In the genomic region with DNA sequence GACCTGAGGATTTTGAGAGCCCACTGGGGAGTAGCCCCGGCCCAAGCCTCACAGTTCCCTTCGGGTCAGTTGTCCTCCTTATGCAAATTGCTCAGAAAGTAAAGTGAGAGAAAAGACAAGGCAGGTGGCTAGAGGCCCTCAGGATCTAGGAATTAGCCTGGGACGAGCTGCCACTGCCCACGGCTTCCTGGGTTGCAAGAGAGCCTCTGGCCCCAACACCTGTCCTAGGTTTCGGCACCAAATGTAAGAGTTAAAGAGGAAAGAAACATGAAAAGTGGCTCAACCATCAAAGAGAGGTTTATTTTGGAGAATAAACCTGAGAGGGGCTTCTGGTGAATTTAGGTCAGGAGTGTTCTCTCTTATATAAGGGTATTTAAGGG, we compare ENCODE assay signal across 18 cellular contexts. TPM values are rescaled to one million over a fixed set of nuclear protein-coding genes. Genes with fewer than 3 reads are reported as not detected.
DNase-seq lines count a peak whose midpoint lies in the region; ATAC-seq, FAIRE-seq and TF ChIP-seq lines count a peak whose summit lies in the region.
"Had no signal": no experiment of that assay in that cellular context is flagged by ENCODE, and none has a peak within 500 bp of the region (broad histone marks: within the 10 kb centered on the region; RNA-seq: fewer than 3 reads in every experiment).

No MANE protein-coding gene starts in this region.

- H3K9me1 ChIP-seq in endothelial cell of umbilical vein (replicated peaks; ENCODE audit: control insufficient read depth, extremely low read depth, insufficient read depth, low read length) = no peaks in the 10 kb centered on the region

- H3K27me3 ChIP-seq in HCT116 (ENCODE audit: insufficient read depth, low read length) (no peaks in the 10 kb centered on the region), PC-9 (ENCODE audit: insufficient read depth, low read depth) (0 out of 2 replicates have a peak, but pooled peaks cover 5% of the 10 kb centered on the region), endothelial cell of umbilical vein (ENCODE audit: control insufficient read depth in 2 of 2, insufficient read depth in 2 of 2, low read length in 2 of 2) (no peaks in the 10 kb centered on the region), skeletal muscle satellite cell (ENCODE audit: control insufficient read depth, insufficient read depth, low read length) (peaks cover 9% of the 10 kb centered on the region), H7 (ENCODE audit: control insufficient read depth, insufficient read depth, low read length) (no peaks in the 10 kb centered on the region)
- H3K27me3 ChIP-seq: SJCRH30 had no signal

- no peak for TF ChIP-seq CTCF in HCT116 (IDR thresholded peaks at IDR 0.05 in 2 of 3, conservative IDR thresholded peaks at IDR 0.05 in 1 of 3; ENCODE audit: borderline replicate concordance in 1 of 3, insufficient read depth in 1 of 3, low read depth in 2 of 3, low read length in 2 of 3)
- TF ChIP-seq CTCF in PC-9 (conservative IDR thresholded peaks at IDR 0.05) = no peak
- no peak for TF ChIP-seq CTCF in endothelial cell of umbilical vein (IDR thresholded peaks at IDR 0.05; ENCODE audit: extremely low read depth in 1 of 2, insufficient read depth in 1 of 2, low read depth in 1 of 2, low read length in 2 of 2)

- BruUV-seq in HCT116 (replicated peaks; lab: Mats Ljungman, UMichigan) (no TSS peak), PC-9 (replicated peaks; lab: Mats Ljungman, UMichigan) (no TSS peak), endothelial cell of umbilical vein (replicated peaks; lab: Mats Ljungman, UMichigan) (no TSS peak)

- FAIRE-seq in endothelial cell of umbilical vein (lab: Jason Lieb, UNC) = peak; percentile 44
- FAIRE-seq: G401.6, GM12878, GM18507, K562 had no signal

- no peak for TF ChIP-seq RAD21 in HCT116 (IDR thresholded peaks at IDR 0.05; ENCODE audit: low read depth)

- H3K4me2 ChIP-seq in HCT116 (ENCODE audit: low read length) (peak overlapping the region; percentile 59), PC-9 (peak overlapping the region; percentile 65), endothelial cell of umbilical vein (ENCODE audit: insufficient read depth, low read length) (no peak overlapping the region), skeletal muscle satellite cell (ENCODE audit: low read length) (peak overlapping the region; percentile 66)
- H3K4me2 ChIP-seq: GM23338 had no signal

- peaks cover 37% of the 10 kb centered on the region for H3F3A ChIP-seq in PC-9 (ENCODE audit: insufficient read depth, low read depth)

- POLR2A ChIA-PET in HCT116 (lab: Charles Lee) = no interaction called here
- POLR2A ChIA-PET in PC-9 (lab: Charles Lee; ENCODE audit: unreplicated experiment) = interaction anchor here (0.5 kb wide), 1 partner anchor 404 kb away, joined by 3 read pairs; no protein-coding TSS in a partner anchor
- POLR2A ChIA-PET in endothelial cell of umbilical vein (lab: Charles Lee) = no interaction called here

- H2AFZ ChIP-seq in HCT116 (ENCODE audit: low read depth, low read length, poor library complexity, severe bottlenecking) (no peak overlapping the region), PC-9 (no peak overlapping the region), endothelial cell of umbilical vein (ENCODE audit: low read depth, low read length) (no peak overlapping the region)
- H2AFZ ChIP-seq: GM23338 had no signal

- H3K9me2 ChIP-seq in HCT116 (ENCODE audit: insufficient read depth) (no peaks in the 10 kb centered on the region), PC-9 (ENCODE audit: insufficient read depth) (no peaks in the 10 kb centered on the region)

- TF ChIP-seq POLR2A in HCT116 (IDR thresholded peaks at IDR 0.05; ENCODE audit: borderline replicate concordance, extremely low read depth, insufficient read depth, insufficient read length) (no peak), endothelial cell of umbilical vein (IDR thresholded peaks at IDR 0.05; ENCODE audit: low read depth, low read length) (no peak)

- H3K36me3 ChIP-seq in HCT116 (ENCODE audit: control insufficient read depth in 1 of 2, insufficient read depth in 2 of 2, low read length in 2 of 2) (no peaks in the 10 kb centered on the region), PC-9 (ENCODE audit: low read depth) (no peaks in the 10 kb centered on the region), endothelial cell of umbilical vein (ENCODE audit: control insufficient read depth in 2 of 2, extremely low read depth in 1 of 2, insufficient read depth in 2 of 2, low read length in 2 of 2) (peaks cover 0 to 11% of the 10 kb centered on the region in 2 experiments), skeletal muscle satellite cell (ENCODE audit: insufficient read depth, low read length) (no peaks in the 10 kb centered on the region), H7 (replicated peaks; ENCODE audit: control insufficient read depth, insufficient read depth, low read length) (no peaks in the 10 kb centered on the region)
- H3K36me3 ChIP-seq: SJCRH30 had no signal

- H3K4me3 ChIP-seq in HCT116 (replicated peaks in 1 of 2; ENCODE audit: low read depth in 1 of 2, low read length in 2 of 2) = no peak overlapping the region
- no peak overlapping the region; the same call in 1 of the 2 replicates for H3K4me3 ChIP-seq in PC-9
- no peak overlapping the region for H3K4me3 ChIP-seq in endothelial cell of umbilical vein (replicated peaks in 1 of 3; ENCODE audit: insufficient read depth in 1 of 3, low read depth in 1 of 3, low read length in 3 of 3)
- H3K4me3 ChIP-seq in skeletal muscle satellite cell (ENCODE audit: low read length) = no peak overlapping the region
- no peak overlapping the region for H3K4me3 ChIP-seq in H7 (ENCODE audit: insufficient read depth, low read depth, low read length)
- H3K4me3 ChIP-seq: GM12878, GM23338, K562, SJCRH30 had no signal

- ATAC-seq in HCT116 = peak; percentile 55
- ATAC-seq: GM12878, GM23338, K562 had no signal

- no peak for DNase-seq in HCT116 (ENCODE audit: low read depth, low spot score)
- DNase-seq in PC-9 = no peak
- DNase-seq in endothelial cell of umbilical vein (ENCODE audit: low read depth, low spot score) = no peak
- DNase-seq in DMS114 treated with DMSO at 0.1 percent for 48 hours (lab: John Stamatoyannopoulos, UW; ENCODE audit: unreplicated experiment) = no peak
- no peak for DNase-seq in AG08395 (ENCODE audit: low spot score)
- no peak for DNase-seq in H7
- DNase-seq: Calu3, NCI-H1092, NCI-H146, NCI-H2081, NCI-H524, SJCRH30 had no signal

- H4K20me1 ChIP-seq in HCT116 (ENCODE audit: insufficient read depth) = no peaks in the 10 kb centered on the region
- H4K20me1 ChIP-seq in PC-9 (ENCODE audit: insufficient read depth) = no peaks in the 10 kb centered on the region
- H4K20me1 ChIP-seq in endothelial cell of umbilical vein (replicated peaks; ENCODE audit: control insufficient read depth, extremely low read depth, insufficient read depth, low read length) = no peaks in the 10 kb centered on the region

- H3K9me3 ChIP-seq in HCT116 (ENCODE audit: control insufficient read depth in 1 of 2, insufficient read depth in 1 of 2, low read depth in 1 of 2, low read length in 2 of 2) = no peaks in the 10 kb centered on the region
- peaks cover 12% of the 10 kb centered on the region; the same call in 1 of the 2 replicates for H3K9me3 ChIP-seq in PC-9 (ENCODE audit: insufficient read depth, low read depth)
- no peaks in the 10 kb centered on the region for H3K9me3 ChIP-seq in endothelial cell of umbilical vein (replicated peaks; ENCODE audit: control insufficient read depth, insufficient read depth, low read length)
- H3K9me3 ChIP-seq in skeletal muscle satellite cell (replicated peaks; ENCODE audit: low read length) = no peaks in the 10 kb centered on the region
- H3K9me3 ChIP-seq: SJCRH30 had no signal

- intact Hi-C loops in HCT116 (cut with micrococcal nuclease) (no loop called here), PC-9 (cut with micrococcal nuclease; ENCODE audit: unreplicated experiment) (loop anchor here (2.0 kb wide), 1 partner anchor 30 kb away; no protein-coding TSS in a partner anchor), endothelial cell of umbilical vein (cut with micrococcal nuclease) (loop anchor here (1.0 kb wide), 1 partner anchor 10 kb away; no protein-coding TSS in a partner anchor)

- no peak overlapping the region for H3K27ac ChIP-seq in HCT116 (ENCODE audit: low read depth, low read length)
- peak overlapping the region; percentile 62 for H3K27ac ChIP-seq in PC-9
- H3K27ac ChIP-seq in endothelial cell of umbilical vein (ENCODE audit: insufficient read depth, low read depth, low read length) = peak overlapping the region; percentile 48
- H3K27ac ChIP-seq: SJCRH30 had no signal

- RAD21 ChIA-PET in HCT116 (lab: Charles Lee; ENCODE audit: low non-redundant PET in 1 of 2, low total read pairs in 2 of 2, uncharacterized antibody in 2 of 2, unreplicated experiment in 2 of 2) = no interaction called here

- H3K9ac ChIP-seq in HCT116 (ENCODE audit: low read length) (no peak overlapping the region), endothelial cell of umbilical vein (replicated peaks; ENCODE audit: extremely low read depth, insufficient read depth, low read length) (no peak overlapping the region), skeletal muscle satellite cell (ENCODE audit: low read depth, low read length) (peak overlapping the region; percentile 30)

- dilution Hi-C loops in endothelial cell of umbilical vein (cut with MboI; ENCODE audit: extremely low pct_ligation_motif_present, low sequenced_read_pairs) = no loop called here

- H3K79me2 ChIP-seq in HCT116 (ENCODE audit: insufficient read depth, low read length) (no peaks in the 10 kb centered on the region), PC-9 (ENCODE audit: low read depth) (no peaks in the 10 kb centered on the region), endothelial cell of umbilical vein (ENCODE audit: control insufficient read depth, insufficient read depth, low read length) (no peaks in the 10 kb centered on the region)

- CTCF ChIA-PET in HCT116 (lab: Charles Lee) = no interaction called here
- CTCF ChIA-PET in PC-9 (lab: Charles Lee) = no interaction called here
- CTCF ChIA-PET in endothelial cell of umbilical vein (lab: Charles Lee) = interaction anchor here (1.8 to 2.0 kb wide), 2 partner anchors 10 to 18 kb away, joined by 4 to 8 read pairs; no protein-coding TSS in a partner anchor

- H3K4me1 ChIP-seq in HCT116 (ENCODE audit: control insufficient read depth in 1 of 2, insufficient read depth in 2 of 2, low read length in 2 of 2) (peaks cover 12 to 16% of the 10 kb centered on the region in 2 experiments), PC-9 (replicated peaks; ENCODE audit: insufficient read depth) (peaks cover 29% of the 10 kb centered on the region), endothelial cell of umbilical vein (ENCODE audit: control insufficient read depth, extremely low read depth, insufficient read depth, low read length) (peaks cover 14% of the 10 kb centered on the region), skeletal muscle satellite cell (ENCODE audit: control insufficient read depth, insufficient read depth, low read length) (peaks cover 30% of the 10 kb centered on the region)
- H3K4me1 ChIP-seq: SJCRH30 had no signal

RNA-seq across cellular contexts. Expression of a gene that starts 25.6 kb away (rescaled TPM):
- total RNA-seq in HCT116 (2021; ENCODE audit: unreplicated experiment) (7.7 TPM), PC-9 (2021) (0.53 and 0.61 TPM in 2 replicates), endothelial cell of umbilical vein (85.0 and 105 TPM in 2 replicates)
- 3.3 and 3.4 TPM in 2 replicates for polyA plus RNA-seq in HCT116 (2012)
- 120 and 121 TPM in 2 replicates for polyA plus RNA-seq in endothelial cell of umbilical vein
- 73.9 and 74.0 TPM in 2 replicates for polyA plus RNA-seq in endothelial cell of umbilical vein (2011; cell fraction: cytosol; rRNA removed)
- 106 and 121 TPM in 2 replicates for polyA plus RNA-seq in endothelial cell of umbilical vein (2011; cell fraction: nucleus; rRNA removed)
- polyA plus RNA-seq in endothelial cell of umbilical vein (2012) = 59.6 and 70.0 TPM in 2 replicates
- 59.0 and 73.4 TPM in 2 replicates for polyA minus RNA-seq in endothelial cell of umbilical vein
- polyA minus RNA-seq in endothelial cell of umbilical vein (2011; cell fraction: cytosol; rRNA and poly(A)+ RNA removed) = not detected
- 30.6 and 32.0 TPM in 2 replicates for polyA minus RNA-seq in endothelial cell of umbilical vein (2011; cell fraction: nucleus; rRNA and poly(A)+ RNA removed)
- total RNA-seq in skeletal muscle satellite cell (2012; rRNA removed) = 0.87 and 2.5 TPM in 2 replicates
- 0.70 and 2.7 TPM in 2 replicates for total RNA-seq in H7 (2014; rRNA removed; shearing (Covaris generic))
- total RNA-seq: Calu3, SJCRH30 had no signal
